8 cellular contexts compared by ENCODE assay signal in the genomic region with DNA sequence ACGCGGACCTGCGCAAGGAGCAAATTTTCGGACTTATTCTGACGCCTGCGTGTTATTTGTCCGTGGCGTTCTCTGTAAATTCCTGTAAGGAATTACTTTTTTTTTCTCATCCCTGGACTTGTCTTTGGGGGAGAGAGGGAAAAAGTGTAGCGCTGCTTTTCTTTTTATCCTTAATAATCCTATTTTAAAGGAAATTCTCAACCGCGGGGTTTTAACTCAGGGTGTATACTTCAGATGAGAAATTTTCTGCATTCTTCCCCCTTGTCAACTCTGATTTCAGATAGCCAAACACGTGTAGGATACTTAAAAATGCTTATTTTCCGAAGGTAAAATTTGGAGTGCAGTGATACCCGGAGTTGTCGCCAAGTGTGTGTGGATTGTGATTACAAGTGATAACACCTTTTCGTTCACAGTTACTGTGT. TPM values are rescaled to one million over a fixed set of nuclear protein-coding genes. Genes with fewer than 3 reads are reported as not detected.
DNase-seq lines count a peak whose midpoint lies in the region; ATAC-seq and TF ChIP-seq lines count a peak whose summit lies in the region.

No MANE protein-coding gene starts in this region.

- H3K27me3 ChIP-seq in foreskin keratinocyte, result no peaks in the 10 kb centered on the region

- H3K4me1 ChIP-seq in foreskin keratinocyte, result peaks cover 13% of the 10 kb centered on the region

- H3K27ac ChIP-seq in VCaP (peak overlapping the region; percentile 87), foreskin keratinocyte (peak overlapping the region; percentile 35)

- no peak for DNase-seq in T-helper 2 cell treated with Interferon-gamma antibody and Interleukin-4, amounts not matched to agents 5 μg/mL and 100 μg/mL, for 36 hours (ENCODE audit: low spot score)
- no peak for DNase-seq in T-helper 2 cell
- peak in 1 of 2 donors; percentile 35 for DNase-seq in foreskin keratinocyte
- no peak for DNase-seq in skeletal muscle cell (ENCODE audit: low read depth)
- DNase-seq in NCI-H2029 (lab: John Stamatoyannopoulos, UW), result no peak
- no peak for DNase-seq in effector CD4-positive, alpha-beta T cell

- H3K36me3 Mint-ChIP-seq in T-helper 2 cell treated with Interferon-gamma antibody and Interleukin-4, amounts not matched to agents 5 μg/mL and 100 μg/mL, for 36 hours (ENCODE audit: low read depth), result peaks cover 24% of the 10 kb centered on the region

- peak overlapping the region; percentile 99 for H3K4me3 Mint-ChIP-seq in T-helper 2 cell treated with Interferon-gamma antibody and Interleukin-4, amounts not matched to agents 5 μg/mL and 100 μg/mL, for 36 hours

- peaks cover 43% of the 10 kb centered on the region for H3K4me1 Mint-ChIP-seq in T-helper 2 cell treated with Interferon-gamma antibody and Interleukin-4, amounts not matched to agents 5 μg/mL and 100 μg/mL, for 36 hours (ENCODE audit: low read depth)

- H3K9me3 Mint-ChIP-seq in T-helper 2 cell treated with Interferon-gamma antibody and Interleukin-4, amounts not matched to agents 5 μg/mL and 100 μg/mL, for 36 hours, result no peaks in the 10 kb centered on the region

- peak overlapping the region; percentile 96 for H3K27ac Mint-ChIP-seq in T-helper 2 cell treated with Interferon-gamma antibody and Interleukin-4, amounts not matched to agents 5 μg/mL and 100 μg/mL, for 36 hours

- no peak for ATAC-seq in foreskin keratinocyte
- ATAC-seq in GM21390 (IDR thresholded peaks at IDR 0.05; ENCODE audit: unreplicated experiment), result no peak

- peak overlapping the region; percentile 96 for H3K4me3 ChIP-seq in skeletal muscle cell (ENCODE audit: low read depth, low read length)

- TF ChIP-seq CTCF in VCaP (conservative IDR thresholded peaks at IDR 0.05) (no peak), foreskin keratinocyte (conservative IDR thresholded peaks at IDR 0.05) (no peak)

- no peaks in the 10 kb centered on the region for H3K27me3 Mint-ChIP-seq in T-helper 2 cell treated with Interferon-gamma antibody and Interleukin-4, amounts not matched to agents 5 μg/mL and 100 μg/mL, for 36 hours (ENCODE audit: low read depth)

RNA-seq across cellular contexts. Expression of a gene that starts 0.9 kb away (rescaled TPM):
- 19.2 and 21.2 TPM in 2 replicates for total RNA-seq in foreskin keratinocyte
- 8.4 and 10.9 TPM in 2 replicates for polyA plus RNA-seq in foreskin keratinocyte

RNA-seq across cellular contexts. Expression of a gene that starts 55.4 kb away (rescaled TPM):
- total RNA-seq in foreskin keratinocyte, result 56.1 and 56.4 TPM in 2 replicates
- 116 and 123 TPM in 2 replicates for polyA plus RNA-seq in foreskin keratinocyte
